ENCODE assay signal across 9 cellular contexts in genomic region chr1:205449750-205450443, GRCh38. TPM values are rescaled to one million over a fixed set of nuclear protein-coding genes. Genes with fewer than 3 reads are reported as not detected.
DNase-seq lines count a peak whose midpoint lies in the region; ATAC-seq, FAIRE-seq and TF ChIP-seq lines count a peak whose summit lies in the region.
"Had no signal": no experiment of that assay in that cellular context is flagged by ENCODE, and none has a peak within 500 bp of the region (broad histone marks: within the 10 kb centered on the region; RNA-seq: fewer than 3 reads in every experiment).

No MANE protein-coding gene starts in this region.

- H3K27me3 ChIP-seq in bronchial epithelial cell (ENCODE audit: control insufficient read depth, insufficient read depth, low read length) (peaks cover 17% of the 10 kb centered on the region), pancreas (peaks cover 0 to 13% (median 1%) of the 10 kb centered on the region in 4 donors)

- TF ChIP-seq CTCF in bronchial epithelial cell (IDR thresholded peaks at IDR 0.05; ENCODE audit: insufficient read depth, low read length, severe bottlenecking) (peak; percentile 4), pancreas (IDR thresholded peaks at IDR 0.05) (no peak)

- intact Hi-C loops in pancreas (cut with DNase I) = no loop called here

- no peaks in the 10 kb centered on the region for H3K9me3 ChIP-seq in pancreas

- FAIRE-seq in bronchial epithelial cell (lab: Jason Lieb, UNC) (no peak), pancreas (lab: Jason Lieb, UNC) (no peak)

- H3K4me3 ChIP-seq in bronchial epithelial cell (ENCODE audit: low read depth, low read length) (peak overlapping the region; percentile 54), pancreas (peak overlapping the region in 2 of 4 donors; percentile 9 to 14)

- H3K36me3 ChIP-seq in bronchial epithelial cell (ENCODE audit: control insufficient read depth, insufficient read depth, low read length) (no peaks in the 10 kb centered on the region), pancreas (no peaks in the 10 kb centered on the region)

- DNase-seq in GM03348 (ENCODE audit: low spot score) (peak; percentile 66), NCI-H526 (lab: John Stamatoyannopoulos, UW) (peak; percentile 48 to 79), bronchial epithelial cell (ENCODE audit: low read depth) (peak; percentile 96), pancreas (peak; percentile 43 to 85 (median 72)), GF-D8 (lab: John Stamatoyannopoulos, UW) (no peak), NCI-H1694 treated with DMSO at 0.1 percent for 48 hours (lab: John Stamatoyannopoulos, UW) (no peak)

- ATAC-seq in pancreas = peak; percentile 75 to 85 (median 84)
- no peak for ATAC-seq in HG03025 (IDR thresholded peaks at IDR 0.05; ENCODE audit: low FRiP score, unreplicated experiment)
- no peak for ATAC-seq in HG03045 (IDR thresholded peaks at IDR 0.05; ENCODE audit: unreplicated experiment)

- no peaks in the 10 kb centered on the region for H3K4me1 ChIP-seq in pancreas

- H3K27ac ChIP-seq in pancreas = peak overlapping the region in 3 of 4 donors; percentile 58 to 77 (median 74)

- 40 to 41% methylated on average over 14 to 18 of the region's 18 CpGs for WGBS in pancreas, 2 donors

RNA-seq across cellular contexts. Expression of gene BLACAT1, which starts 5.9 kb away (rescaled TPM):
- total RNA-seq in bronchial epithelial cell (0.77 and 0.79 TPM in 2 replicates), pancreas (under 1 TPM in 5 of 6 donors, not detected in 1; 0.09 to 0.34 (median 0.17) TPM)
- under 1 TPM in 1 of 2 donors, not detected in 1; 0.09 TPM for polyA plus RNA-seq in pancreas
- total RNA-seq: urinary bladder had no signal

RNA-seq across cellular contexts. Expression of gene LEMD1, which starts 28.0 kb away (rescaled TPM):
- total RNA-seq in bronchial epithelial cell (2.1 and 3.1 TPM in 2 replicates), pancreas (under 1 TPM in 2 of 6 donors, not detected in 4; 0.28 to 0.32 TPM)
- polyA plus RNA-seq in pancreas = not detected
- total RNA-seq: urinary bladder had no signal
- polyA plus RNA-seq: urinary bladder had no signal

RNA-seq across cellular contexts. Expression of gene CDK18, which starts 54.6 kb away (rescaled TPM):
- total RNA-seq in bronchial epithelial cell = 1.8 and 2.2 TPM in 2 replicates
- 10 to 100 TPM in 5 of 6 donors, 1 to 10 TPM in 1; 7.7 to 31.0 (median 12.8) TPM for total RNA-seq in pancreas
- 10 to 100 TPM; 18.2 to 35.4 TPM for polyA plus RNA-seq in pancreas

Comparison
In these comparisons a context has a peak if more than half of its experiments do, and no peak if none do; other contexts are left out.
1. DNase-seq: peak in GM03348 (single experiment), NCI-H526 (2 of 2), bronchial epithelial cell (single experiment) and pancreas (6 of 6); none in GF-D8 (single experiment) and NCI-H1694 treated with DMSO at 0.1 percent for 48 hours (single experiment).
2. ATAC-seq: peak in pancreas (4 of 4); none in HG03025 (single experiment) and HG03045 (single experiment).